ENCODE assay signal across 25 cellular contexts in genomic region chr1:243459059-243459458, GRCh38.
DNase-seq lines count a peak whose midpoint lies in the region; FAIRE-seq and TF ChIP-seq lines count a peak whose summit lies in the region.
"Had no signal": no experiment of that assay in that cellular context is flagged by ENCODE, and none has a peak within 500 bp of the region (broad histone marks: within the 10 kb centered on the region; RNA-seq: fewer than 3 reads in every experiment).

No MANE protein-coding gene starts in this region.

- H3K27ac Mint-ChIP-seq in CD14-positive monocyte = peak overlapping the region in 4 of 7 donors; percentile 6 to 63 (median 47)
- H3K27ac Mint-ChIP-seq: activated naive CD4-positive, alpha-beta T cell treated with anti-CD3 and anti-CD28 coated beads, Interleukin-2, amount 50 U/mL, for 72 hours; activated T-cell treated with anti-CD3 and anti-CD28 coated beads, Interleukin-2, amount 50 U/mL, for 24 hours; GM23338 had no signal

- peaks cover 9% of the 10 kb centered on the region for H3K4me1 Mint-ChIP-seq in CD14-positive monocyte
- H3K4me1 Mint-ChIP-seq: GM23338 had no signal

- H3K4me3 Mint-ChIP-seq in CD14-positive monocyte = peak overlapping the region; percentile 37 to 78
- H3K4me3 Mint-ChIP-seq: activated T-cell treated with anti-CD3 and anti-CD28 coated beads, Interleukin-2, amount 50 U/mL, for 24 hours; GM23338; neural crest cell had no signal

- H3K27me3 Mint-ChIP-seq in CD14-positive monocyte (ENCODE audit: low read depth in 3 of 3) = no peaks in the 10 kb centered on the region
- H3K27me3 Mint-ChIP-seq: activated T-cell treated with anti-CD3 and anti-CD28 coated beads, Interleukin-2, amount 50 U/mL, for 24 hours had no signal

- TF ChIP-seq CTCF in CD14-positive monocyte (IDR thresholded peaks at IDR 0.05) = no peak

- no peak for FAIRE-seq in RCC 7860 (lab: Jason Lieb, UNC)
- FAIRE-seq: islet of Langerhans, urothelium cell line had no signal

- POLR2A ChIA-PET in HEK293T (lab: Yijun Ruan, JAX) = no interaction called here

- H3K9me3 Mint-ChIP-seq in CD14-positive monocyte = peaks cover 0 to 1% (median 0%) of the 10 kb centered on the region in 7 donors
- H3K9me3 Mint-ChIP-seq: activated naive CD4-positive, alpha-beta T cell treated with anti-CD3 and anti-CD28 coated beads, Interleukin-2, amount 50 U/mL, for 72 hours; activated T-cell treated with anti-CD3 and anti-CD28 coated beads, Interleukin-2, amount 50 U/mL, for 24 hours; GM23338; neural crest cell had no signal

- intact Hi-C loops in CD14-positive monocyte (cut with micrococcal nuclease) = no loop called here

- CTCF ChIA-PET in HEK293T (lab: Yijun Ruan, JAX) = no interaction called here

- H3K36me3 Mint-ChIP-seq in CD14-positive monocyte = peaks cover 32 to 35% of the 10 kb centered on the region in 2 donors
- H3K36me3 Mint-ChIP-seq: activated naive CD4-positive, alpha-beta T cell treated with anti-CD3 and anti-CD28 coated beads, Interleukin-2, amount 50 U/mL, for 72 hours had no signal

- DNase-seq in CD14-positive monocyte (ENCODE audit: low spot score) = no peak
- DNase-seq in KG1 (lab: John Stamatoyannopoulos, UW) = peak; percentile 23
- DNase-seq in SIG-M5 (lab: John Stamatoyannopoulos, UW) = peak; percentile 59
- peak; percentile 13 for DNase-seq in germinal center (ENCODE audit: low spot score)
- no peak for DNase-seq in activated CD8-positive, alpha-beta memory T cell treated with anti-CD3 and anti-CD28 coated beads, Interleukin-2, amount 50 U/mL, for 48 hours
- no peak for DNase-seq in anterior cingulate cortex (lab: John Stamatoyannopoulos, UW)
- DNase-seq in HEK293T (ENCODE audit: extremely low spot score) = no peak
- DNase-seq in RCC 7860 (ENCODE audit: low spot score) = no peak
- DNase-seq: activated CD4-positive, alpha-beta T cell treated with anti-CD3 and anti-CD28 coated beads, Interleukin-2, amount 50 U/mL, for 1 hour; activated T-cell treated with anti-CD3 and anti-CD28 coated beads, Interleukin-2, amount 50 U/mL, for 24 hours; body of pancreas; dorsolateral prefrontal cortex; heart right ventricle; mesenchymal stem cell; NCI-H1417; NCI-H2227 treated with DMSO at 0.1 percent for 48 hours; NK-92 treated with Interleukin-12 subunit alpha and Interleukin-12 subunit beta, amount 100 ng/mL, for 24 hours; SHP77 treated with DMSO at 0.1 percent for 48 hours; stomach; T-helper 9 cell had no signal

TF ChIP-seq in HEK293T, 16 proteins besides CTCF, POLR2A, EP300 and RAD21:
- TF ChIP-seq FOXM1 (IDR thresholded peaks at IDR 0.05; ENCODE audit: borderline replicate concordance) (no peak), FOXA1 (IDR thresholded peaks at IDR 0.05) (no peak), SP1 (IDR thresholded peaks at IDR 0.05) (no peak), ELF4 (IDR thresholded peaks at IDR 0.05) (no peak), LEF1 (IDR thresholded peaks at IDR 0.05; ENCODE audit: borderline replicate concordance) (no peak), TARDBP (IDR thresholded peaks at IDR 0.05) (no peak), CTBP1 (IDR thresholded peaks at IDR 0.05; ENCODE audit: borderline replicate concordance) (no peak), BHLHE40 (IDR thresholded peaks at IDR 0.05; ENCODE audit: borderline replicate concordance) (no peak), HDGF (IDR thresholded peaks at IDR 0.05; ENCODE audit: borderline replicate concordance) (no peak), L3MBTL2 (conservative IDR thresholded peaks at IDR 0.05) (no peak), ZNF384 (IDR thresholded peaks at IDR 0.05) (no peak), PKNOX1 (IDR thresholded peaks at IDR 0.05) (no peak), ARNT (IDR thresholded peaks at IDR 0.05) (no peak), NFRKB (IDR thresholded peaks at IDR 0.05) (no peak), FOXK2 (IDR thresholded peaks at IDR 0.05) (no peak), SUZ12 (IDR thresholded peaks at IDR 0.05) (no peak)

Comparison
In these comparisons a context has a peak if more than half of its experiments do, and no peak if none do; other contexts are left out.
1. DNase-seq: peak in KG1 (single experiment), SIG-M5 (single experiment) and germinal center (single experiment); none in CD14-positive monocyte (single experiment), activated CD8-positive, alpha-beta memory T cell treated with anti-CD3 and anti-CD28 coated beads, Interleukin-2, amount 50 U/mL, for 48 hours (single experiment), anterior cingulate cortex (0 of 58), HEK293T (single experiment) and RCC 7860 (single experiment).